20 cellular contexts compared by ENCODE assay signal in genomic region chr14:85319998-85320397, GRCh38.
DNase-seq lines count a peak whose midpoint lies in the region; ATAC-seq, FAIRE-seq and TF ChIP-seq lines count a peak whose summit lies in the region.
"Had no signal": no experiment of that assay in that cellular context is flagged by ENCODE, and none has a peak within 500 bp of the region (broad histone marks: within the 10 kb centered on the region; RNA-seq: fewer than 3 reads in every experiment).

No MANE protein-coding gene starts in this region.

- no peaks in the 10 kb centered on the region for H3K27me3 Mint-ChIP-seq in astrocyte (ENCODE audit: low read depth, unreplicated experiment)
- H3K27me3 Mint-ChIP-seq: CD4-positive, alpha-beta T cell had no signal

- peak; percentile 63 for ATAC-seq in sciatic nerve
- ATAC-seq: GM12878; HCT116; stimulated activated naive CD8-positive, alpha-beta T cell treated with anti-CD3 and anti-CD28 coated beads, Interleukin-15, Interleukin-2, amounts not matched to agents 100 U/mL and 50 U/mL, for 24 hours had no signal

- no peaks in the 10 kb centered on the region for H3K4me1 ChIP-seq in astrocyte (ENCODE audit: insufficient read depth, low read length)
- H3K4me1 ChIP-seq: uterus had no signal

- no peak for TF ChIP-seq CTCF in astrocyte (IDR thresholded peaks at IDR 0.05; ENCODE audit: insufficient read depth, low read depth, low read length)
- no peak for TF ChIP-seq CTCF in fibroblast of the aortic adventitia (IDR thresholded peaks at IDR 0.05; ENCODE audit: insufficient read depth, low read length)

- intact Hi-C loops in sciatic nerve (cut with DNase I), result no loop called here

- no peak overlapping the region for H3K4me3 Mint-ChIP-seq in astrocyte (ENCODE audit: unreplicated experiment)
- H3K4me3 Mint-ChIP-seq: CD4-positive, alpha-beta T cell had no signal

- H3K4me1 Mint-ChIP-seq in astrocyte (ENCODE audit: low read depth, unreplicated experiment), result peaks cover 24% of the 10 kb centered on the region

- no peaks in the 10 kb centered on the region for H3K36me3 ChIP-seq in astrocyte (ENCODE audit: insufficient read depth, low read length)
- H3K36me3 ChIP-seq: spleen, uterus had no signal

- H3K27ac Mint-ChIP-seq in astrocyte (ENCODE audit: unreplicated experiment), result no peak overlapping the region
- H3K27ac Mint-ChIP-seq: CD4-positive, alpha-beta T cell had no signal

- H4K20me1 ChIP-seq in astrocyte (ENCODE audit: insufficient read depth, low read length), result no peaks in the 10 kb centered on the region

- H3K36me3 Mint-ChIP-seq in astrocyte (ENCODE audit: low read depth, unreplicated experiment), result no peaks in the 10 kb centered on the region

- no peaks in the 10 kb centered on the region for H3K9me3 Mint-ChIP-seq in astrocyte (ENCODE audit: unreplicated experiment)

- peak; percentile 49 for FAIRE-seq in astrocyte (lab: Jason Lieb, UNC)
- FAIRE-seq: GM12878 had no signal

- peak; percentile 69 for DNase-seq in HT1080 (ENCODE audit: low read depth)
- peak; percentile 65 for DNase-seq in astrocyte (ENCODE audit: low read depth)
- DNase-seq in fibroblast of the aortic adventitia (ENCODE audit: low read depth), result peak; percentile 25
- DNase-seq in sciatic nerve (ENCODE audit: low spot score), result no peak
- DNase-seq in NCI-H345 (lab: John Stamatoyannopoulos, UW), result no peak
- DNase-seq in NCI-H1105 treated with DMSO at 0.1 percent for 48 hours (lab: John Stamatoyannopoulos, UW), result no peak
- no peak for DNase-seq in cerebellum (ENCODE audit: low spot score)
- DNase-seq in GM03348 (ENCODE audit: low spot score), result no peak
- DNase-seq: activated CD8-positive, alpha-beta memory T cell treated with anti-CD3 and anti-CD28 coated beads for 24 hours; anterior cingulate cortex; CD4-positive, alpha-beta T cell; effector CD4-positive, alpha-beta T cell; KBM-7; NCI-H1436; nucleus accumbens; spleen; stimulated activated naive CD8-positive, alpha-beta T cell treated with anti-CD3 and anti-CD28 coated beads, Interleukin-15, Interleukin-2, amounts not matched to agents 100 U/mL and 50 U/mL, for 24 hours; uterus had no signal

- H3K9ac ChIP-seq in astrocyte (ENCODE audit: low read length), result no peak overlapping the region

- H3K9me3 ChIP-seq in astrocyte (ENCODE audit: insufficient read depth, low read depth, low read length), result no peaks in the 10 kb centered on the region
- H3K9me3 ChIP-seq: spleen, uterus had no signal

- H3K4me3 ChIP-seq in astrocyte (ENCODE audit: insufficient read depth, low read depth, low read length) (no peak overlapping the region), fibroblast of the aortic adventitia (ENCODE audit: low read depth, low read length) (no peak overlapping the region)
- H3K4me3 ChIP-seq: GM12878, spleen, uterus had no signal

- H3K4me2 ChIP-seq in astrocyte (ENCODE audit: low read length), result peak overlapping the region; percentile 24

- no peak overlapping the region for H3K27ac ChIP-seq in astrocyte (ENCODE audit: low read depth, low read length)
- H3K27ac ChIP-seq: uterus had no signal

- no peaks in the 10 kb centered on the region for H3K27me3 ChIP-seq in astrocyte (ENCODE audit: insufficient read depth, low read length)
- H3K27me3 ChIP-seq: spleen, uterus had no signal

- H2AFZ ChIP-seq in astrocyte (ENCODE audit: low read depth, low read length), result no peak overlapping the region

- H3K79me2 ChIP-seq in astrocyte (ENCODE audit: insufficient read depth, low read length), result no peaks in the 10 kb centered on the region

Comparison
In these comparisons a context has a peak if more than half of its experiments do, and no peak if none do; other contexts are left out.
1. DNase-seq: peak in HT1080 (single experiment), astrocyte (single experiment) and fibroblast of the aortic adventitia (single experiment); none in sciatic nerve (single experiment), NCI-H345 (single experiment), NCI-H1105 treated with DMSO at 0.1 percent for 48 hours (single experiment), cerebellum (single experiment) and GM03348 (single experiment).